Comparison of ENCODE assay signal across 26 cellular contexts in the genomic region with DNA sequence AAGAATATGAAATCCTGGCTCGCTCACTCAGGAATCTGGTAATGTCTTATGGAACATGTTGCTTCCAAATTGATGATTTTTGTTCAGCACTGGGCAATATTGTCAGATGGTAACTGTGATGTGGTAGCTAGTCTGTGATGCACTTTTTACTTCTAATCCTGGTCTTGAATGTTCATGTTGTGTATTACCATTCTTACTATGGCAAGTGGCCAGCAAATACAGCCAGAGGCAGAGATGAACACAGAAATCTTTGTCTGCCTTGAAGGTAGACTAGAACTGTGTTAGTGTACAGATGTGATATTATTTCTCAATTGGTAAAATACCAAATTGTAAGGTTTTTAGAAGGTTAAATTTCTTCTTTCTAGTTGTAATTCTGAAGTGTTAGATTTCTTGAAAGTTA.
A peak's percentile ranks its signal among the peaks of the same experiment; 100 is the strongest.
DNase-seq lines count a peak whose midpoint lies in the region; ATAC-seq, FAIRE-seq and TF ChIP-seq lines count a peak whose summit lies in the region.
"Had no signal": no experiment of that assay in that cellular context is flagged by ENCODE, and none has a peak within 500 bp of the region (broad histone marks: within the 10 kb centered on the region; RNA-seq: fewer than 3 reads in every experiment).

No MANE protein-coding gene starts in this region.

- TF ChIP-seq POLR2A in GM12891 (IDR thresholded peaks at IDR 0.05; ENCODE audit: low read depth, low read length), result no peak

- DNase-seq in GM12891 (ENCODE audit: insufficient read length, low spot score) (no peak), NCI-H69 (lab: John Stamatoyannopoulos, UW) (peak; percentile 3), globus pallidus (ENCODE audit: low spot score) (peak; percentile 6), DMS53 (lab: John Stamatoyannopoulos, UW) (no peak), islet precursor cell (no peak)
- DNase-seq: AML-193; C1 segment of cervical spinal cord; Caco-2; CD4-positive, alpha-beta memory T cell; DMS 273 treated with DMSO at 0.1 percent for 48 hours; DMS79 treated with DMSO at 0.1 percent for 48 hours; GF-D8; H9; NCI-H1092 treated with DMSO at 0.1 percent for 48 hours; NCI-H1436; NCI-H187; NCI-H2081 treated with DMSO at 0.1 percent for 48 hours; NCI-H2171; NCI-H524; NCI-H82; NK-92 treated with Interleukin-12 subunit alpha and Interleukin-12 subunit beta, amount 100 ng/mL, for 24 hours; PC-3 had no signal

- peak; percentile 20 for FAIRE-seq in GM12891 (lab: Jason Lieb, UNC)
- FAIRE-seq: A549 had no signal

- no peak for ATAC-seq in HG02870 (IDR thresholded peaks at IDR 0.05; ENCODE audit: unreplicated experiment)
- no peak for ATAC-seq in esophagus mucosa
- ATAC-seq: A549, PC-3, Right ventricle myocardium inferior had no signal

TF ChIP-seq in GM12891, 5 proteins besides CTCF, POLR2A, EP300 and RAD21:
- no peak for TF ChIP-seq PAX5 (IDR thresholded peaks at IDR 0.05; ENCODE audit: insufficient read depth, low read length, severe bottlenecking)

Comparison
In these comparisons a context has a peak if more than half of its experiments do, and no peak if none do; other contexts are left out.
1. DNase-seq: peak in NCI-H69 (single experiment) and globus pallidus (single experiment); none in GM12891 (single experiment), DMS53 (single experiment) and islet precursor cell (single experiment).